ENCODE assay signal across 8 cellular contexts in genomic region chr6:45445749-45446454, GRCh38.
DNase-seq lines count a peak whose midpoint lies in the region; ATAC-seq lines count a peak whose summit lies in the region.

No MANE protein-coding gene starts in this region.

- peaks cover 0 to 2% of the 10 kb centered on the region in 2 donors for H3K4me1 ChIP-seq in esophagus (ENCODE audit: control insufficient read depth in 2 of 2, insufficient read depth in 2 of 2, low read length in 1 of 2)
- H3K4me1 ChIP-seq in muscle layer of duodenum (ENCODE audit: control insufficient read depth in 1 of 2, insufficient read depth in 2 of 2, low read length in 2 of 2), result peaks cover 10% of the 10 kb centered on the region in 2 donors

- H3K9me3 ChIP-seq in T-helper 17 cell (ENCODE audit: control insufficient read depth, low read length, poor library complexity, severe bottlenecking) (no peaks in the 10 kb centered on the region), esophagus (ENCODE audit: control insufficient read depth in 2 of 2, insufficient read depth in 1 of 2, low read depth in 1 of 2, low read length in 1 of 2) (no peaks in the 10 kb centered on the region), muscle layer of duodenum (ENCODE audit: control insufficient read depth in 1 of 2, low read length in 2 of 2) (no peaks in the 10 kb centered on the region)

- H3K4me3 Mint-ChIP-seq in T-helper 17 cell, result peak overlapping the region; percentile 66

- ATAC-seq in T-helper 17 cell, result no peak
- ATAC-seq in GM21786 (IDR thresholded peaks at IDR 0.05; ENCODE audit: unreplicated experiment), result no peak
- ATAC-seq in GM21447 (IDR thresholded peaks at IDR 0.05; ENCODE audit: unreplicated experiment), result no peak

- H3K27me3 ChIP-seq in esophagus (ENCODE audit: control insufficient read depth in 1 of 2, insufficient read depth in 2 of 2, low read length in 2 of 2) (no peaks in the 10 kb centered on the region), muscle layer of duodenum (ENCODE audit: low read depth, low read length) (no peaks in the 10 kb centered on the region)

- H3K36me3 Mint-ChIP-seq in T-helper 17 cell (ENCODE audit: low read depth), result peaks cover 4% of the 10 kb centered on the region

- peak overlapping the region; percentile 85 for H3K27ac Mint-ChIP-seq in T-helper 17 cell

- no peaks in the 10 kb centered on the region for H3K36me3 ChIP-seq in esophagus (ENCODE audit: control insufficient read depth in 2 of 2, insufficient read depth in 2 of 2, low read length in 1 of 2)
- no peaks in the 10 kb centered on the region for H3K36me3 ChIP-seq in muscle layer of duodenum (ENCODE audit: control insufficient read depth in 1 of 2, insufficient read depth in 2 of 2, low read length in 2 of 2)

- DNase-seq in DMS53 treated with DMSO at 0.1 percent for 48 hours (lab: John Stamatoyannopoulos, UW; ENCODE audit: unreplicated experiment) (peak; percentile 94), LHCN-M2 (ENCODE audit: low read depth) (peak; percentile 99), T-helper 17 cell (no peak), cortex of kidney (lab: John Stamatoyannopoulos, UW) (no peak)

- WGBS in esophagus, 2 donors, result 14 to 16% methylated on average over 8 of the region's 8 CpGs

- H3K4me1 Mint-ChIP-seq in T-helper 17 cell, result peaks cover 59% of the 10 kb centered on the region

- H3K27me3 Mint-ChIP-seq in T-helper 17 cell, result no peaks in the 10 kb centered on the region

- peak overlapping the region; percentile 37 to 53 for H3K27ac ChIP-seq in esophagus (ENCODE audit: low read depth in 2 of 2, low read length in 1 of 2)
- peak overlapping the region; percentile 40 for H3K27ac ChIP-seq in muscle layer of duodenum (ENCODE audit: low read length)

- no peak overlapping the region for H3K4me3 ChIP-seq in esophagus (ENCODE audit: low read depth in 1 of 2, low read length in 2 of 2)
- H3K4me3 ChIP-seq in muscle layer of duodenum (ENCODE audit: low read depth in 1 of 2, low read length in 2 of 2), result no peak overlapping the region

Comparison
In these comparisons a context has a peak if more than half of its experiments do, and no peak if none do; other contexts are left out.
1. DNase-seq: peak in DMS53 treated with DMSO at 0.1 percent for 48 hours (single experiment) and LHCN-M2 (single experiment); none in T-helper 17 cell (0 of 3) and cortex of kidney (single experiment).